1 cellular context compared by ENCODE assay signal in the genomic region with DNA sequence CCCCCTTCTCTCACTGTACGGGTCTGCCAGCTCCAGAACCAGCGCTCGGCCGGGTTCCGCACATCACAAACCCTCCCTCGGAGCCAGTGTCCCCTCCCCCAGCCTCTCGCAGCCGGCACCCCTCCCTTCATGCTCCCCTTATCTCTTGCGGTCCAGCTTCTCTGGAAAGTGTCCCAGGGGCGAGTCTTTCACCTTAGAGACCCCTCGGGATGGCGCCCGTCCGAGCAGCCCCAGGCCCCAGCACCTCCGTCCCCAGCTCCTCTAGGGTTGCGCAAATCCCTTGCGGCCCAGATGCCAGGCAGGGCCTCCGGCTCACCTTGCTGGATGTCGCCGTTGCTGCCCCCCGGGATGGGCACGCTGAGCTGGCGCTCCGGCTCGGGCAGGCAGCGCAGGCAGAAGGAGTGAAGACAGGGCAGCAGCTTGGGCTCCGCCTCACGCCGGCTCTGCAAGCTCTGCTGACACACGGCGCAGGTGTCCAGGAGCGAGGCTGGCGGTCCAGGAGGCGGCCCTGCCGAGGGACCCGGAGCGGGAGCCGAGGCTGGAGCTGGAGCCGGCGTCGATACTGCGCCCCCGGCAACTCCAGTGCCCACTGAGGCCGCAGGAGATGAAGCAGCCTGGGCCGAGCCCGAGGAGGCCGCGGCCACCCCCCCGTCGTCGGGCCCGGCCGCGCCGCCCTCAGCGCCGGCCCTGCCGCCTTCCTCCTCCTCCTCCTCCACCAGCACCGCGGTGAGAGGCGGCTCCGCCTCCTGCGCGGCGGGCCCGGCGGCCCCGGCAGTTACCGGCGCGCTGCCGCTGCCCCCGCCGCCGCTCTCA.
TF ChIP-seq lines count a peak whose summit lies in the region.

No MANE protein-coding gene starts in this region.

TF ChIP-seq in K562, 482 proteins besides CTCF, POLR2A, EP300 and RAD21 (continued from another document and continues in another):
- TF ChIP-seq SPI1 (IDR thresholded peaks at IDR 0.05; ENCODE audit: borderline replicate concordance, low read depth, low read length) (no peak), SREBF1 (IDR thresholded peaks at IDR 0.05; ENCODE audit: borderline replicate concordance, low read depth, low read length) (no peak), POLR2B (IDR thresholded peaks at IDR 0.05; ENCODE audit: low read depth, partially characterized antibody) (no peak), FUS (optimal IDR thresholded peaks at IDR 0.05; ENCODE audit: low read depth, low read length) (no peak), MXI1 (IDR thresholded peaks at IDR 0.05; ENCODE audit: low read depth, low read length) (no peak), ZNF41 (CRISPR knock-in tag; conservative IDR thresholded peaks at IDR 0.05) (no peak), SNRNP70 (optimal IDR thresholded peaks at IDR 0.05; ENCODE audit: low read depth, low read length) (no peak), NFRKB (IDR thresholded peaks at IDR 0.05; ENCODE audit: low read depth) (no peak; the same call in 1 of the 2 replicates), RFX7 (CRISPR knock-in tag; IDR thresholded peaks at IDR 0.05) (no peak), HDAC2 (IDR thresholded peaks at IDR 0.05) (peak; percentile 79; the same call in 1 of the 2 replicates), TEAD4 (IDR thresholded peaks at IDR 0.05; ENCODE audit: low read length) (peak; percentile 39; the same call in 1 of the 2 replicates), TEAD4 (CRISPR knock-in tag; IDR thresholded peaks at IDR 0.05; ENCODE audit: borderline replicate concordance) (peak; percentile 84), HMG20A (CRISPR knock-in tag; conservative IDR thresholded peaks at IDR 0.05) (no peak), NR1H2 (CRISPR knock-in tag; IDR thresholded peaks at IDR 0.05) (no peak), POLR3A (IDR thresholded peaks at IDR 0.05; ENCODE audit: borderline replicate concordance, extremely low read depth, insufficient read depth, insufficient read length) (no peak), ZNF695 (CRISPR knock-in tag; IDR thresholded peaks at IDR 0.05) (no peak), KLF10 (CRISPR knock-in tag; IDR thresholded peaks at IDR 0.05) (no peak), ZNF239 (CRISPR knock-in tag; IDR thresholded peaks at IDR 0.05) (no peak), TAF9B (IDR thresholded peaks at IDR 0.05; ENCODE audit: partially characterized antibody) (no peak), ZNF830 (CRISPR knock-in tag; IDR thresholded peaks at IDR 0.05) (no peak)
- TF ChIP-seq, protein P1, sequence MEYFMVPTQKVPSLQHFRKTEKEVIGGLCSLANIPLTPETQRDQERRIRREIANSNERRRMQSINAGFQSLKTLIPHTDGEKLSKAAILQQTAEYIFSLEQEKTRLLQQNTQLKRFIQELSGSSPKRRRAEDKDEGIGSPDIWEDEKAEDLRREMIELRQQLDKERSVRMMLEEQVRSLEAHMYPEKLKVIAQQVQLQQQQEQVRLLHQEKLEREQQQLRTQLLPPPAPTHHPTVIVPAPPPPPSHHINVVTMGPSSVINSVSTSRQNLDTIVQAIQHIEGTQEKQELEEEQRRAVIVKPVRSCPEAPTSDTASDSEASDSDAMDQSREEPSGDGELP (CRISPR knock-in tag; IDR thresholded peaks at IDR 0.05; ENCODE audit: borderline replicate concordance) = peak; percentile 48; the same call in 1 of the 2 replicates
- TF ChIP-seq, protein P2, sequence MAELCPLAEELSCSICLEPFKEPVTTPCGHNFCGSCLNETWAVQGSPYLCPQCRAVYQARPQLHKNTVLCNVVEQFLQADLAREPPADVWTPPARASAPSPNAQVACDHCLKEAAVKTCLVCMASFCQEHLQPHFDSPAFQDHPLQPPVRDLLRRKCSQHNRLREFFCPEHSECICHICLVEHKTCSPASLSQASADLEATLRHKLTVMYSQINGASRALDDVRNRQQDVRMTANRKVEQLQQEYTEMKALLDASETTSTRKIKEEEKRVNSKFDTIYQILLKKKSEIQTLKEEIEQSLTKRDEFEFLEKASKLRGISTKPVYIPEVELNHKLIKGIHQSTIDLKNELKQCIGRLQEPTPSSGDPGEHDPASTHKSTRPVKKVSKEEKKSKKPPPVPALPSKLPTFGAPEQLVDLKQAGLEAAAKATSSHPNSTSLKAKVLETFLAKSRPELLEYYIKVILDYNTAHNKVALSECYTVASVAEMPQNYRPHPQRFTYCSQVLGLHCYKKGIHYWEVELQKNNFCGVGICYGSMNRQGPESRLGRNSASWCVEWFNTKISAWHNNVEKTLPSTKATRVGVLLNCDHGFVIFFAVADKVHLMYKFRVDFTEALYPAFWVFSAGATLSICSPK (IDR thresholded peaks at IDR 0.05; ENCODE audit: borderline replicate concordance) = no peak
- TF ChIP-seq, protein P3, sequence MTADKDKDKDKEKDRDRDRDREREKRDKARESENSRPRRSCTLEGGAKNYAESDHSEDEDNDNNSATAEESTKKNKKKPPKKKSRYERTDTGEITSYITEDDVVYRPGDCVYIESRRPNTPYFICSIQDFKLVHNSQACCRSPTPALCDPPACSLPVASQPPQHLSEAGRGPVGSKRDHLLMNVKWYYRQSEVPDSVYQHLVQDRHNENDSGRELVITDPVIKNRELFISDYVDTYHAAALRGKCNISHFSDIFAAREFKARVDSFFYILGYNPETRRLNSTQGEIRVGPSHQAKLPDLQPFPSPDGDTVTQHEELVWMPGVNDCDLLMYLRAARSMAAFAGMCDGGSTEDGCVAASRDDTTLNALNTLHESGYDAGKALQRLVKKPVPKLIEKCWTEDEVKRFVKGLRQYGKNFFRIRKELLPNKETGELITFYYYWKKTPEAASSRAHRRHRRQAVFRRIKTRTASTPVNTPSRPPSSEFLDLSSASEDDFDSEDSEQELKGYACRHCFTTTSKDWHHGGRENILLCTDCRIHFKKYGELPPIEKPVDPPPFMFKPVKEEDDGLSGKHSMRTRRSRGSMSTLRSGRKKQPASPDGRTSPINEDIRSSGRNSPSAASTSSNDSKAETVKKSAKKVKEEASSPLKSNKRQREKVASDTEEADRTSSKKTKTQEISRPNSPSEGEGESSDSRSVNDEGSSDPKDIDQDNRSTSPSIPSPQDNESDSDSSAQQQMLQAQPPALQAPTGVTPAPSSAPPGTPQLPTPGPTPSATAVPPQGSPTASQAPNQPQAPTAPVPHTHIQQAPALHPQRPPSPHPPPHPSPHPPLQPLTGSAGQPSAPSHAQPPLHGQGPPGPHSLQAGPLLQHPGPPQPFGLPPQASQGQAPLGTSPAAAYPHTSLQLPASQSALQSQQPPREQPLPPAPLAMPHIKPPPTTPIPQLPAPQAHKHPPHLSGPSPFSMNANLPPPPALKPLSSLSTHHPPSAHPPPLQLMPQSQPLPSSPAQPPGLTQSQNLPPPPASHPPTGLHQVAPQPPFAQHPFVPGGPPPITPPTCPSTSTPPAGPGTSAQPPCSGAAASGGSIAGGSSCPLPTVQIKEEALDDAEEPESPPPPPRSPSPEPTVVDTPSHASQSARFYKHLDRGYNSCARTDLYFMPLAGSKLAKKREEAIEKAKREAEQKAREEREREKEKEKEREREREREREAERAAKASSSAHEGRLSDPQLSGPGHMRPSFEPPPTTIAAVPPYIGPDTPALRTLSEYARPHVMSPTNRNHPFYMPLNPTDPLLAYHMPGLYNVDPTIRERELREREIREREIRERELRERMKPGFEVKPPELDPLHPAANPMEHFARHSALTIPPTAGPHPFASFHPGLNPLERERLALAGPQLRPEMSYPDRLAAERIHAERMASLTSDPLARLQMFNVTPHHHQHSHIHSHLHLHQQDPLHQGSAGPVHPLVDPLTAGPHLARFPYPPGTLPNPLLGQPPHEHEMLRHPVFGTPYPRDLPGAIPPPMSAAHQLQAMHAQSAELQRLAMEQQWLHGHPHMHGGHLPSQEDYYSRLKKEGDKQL (CRISPR knock-in tag; IDR thresholded peaks at IDR 0.05; ENCODE audit: borderline replicate concordance) = no peak
- TF ChIP-seq, protein P4, sequence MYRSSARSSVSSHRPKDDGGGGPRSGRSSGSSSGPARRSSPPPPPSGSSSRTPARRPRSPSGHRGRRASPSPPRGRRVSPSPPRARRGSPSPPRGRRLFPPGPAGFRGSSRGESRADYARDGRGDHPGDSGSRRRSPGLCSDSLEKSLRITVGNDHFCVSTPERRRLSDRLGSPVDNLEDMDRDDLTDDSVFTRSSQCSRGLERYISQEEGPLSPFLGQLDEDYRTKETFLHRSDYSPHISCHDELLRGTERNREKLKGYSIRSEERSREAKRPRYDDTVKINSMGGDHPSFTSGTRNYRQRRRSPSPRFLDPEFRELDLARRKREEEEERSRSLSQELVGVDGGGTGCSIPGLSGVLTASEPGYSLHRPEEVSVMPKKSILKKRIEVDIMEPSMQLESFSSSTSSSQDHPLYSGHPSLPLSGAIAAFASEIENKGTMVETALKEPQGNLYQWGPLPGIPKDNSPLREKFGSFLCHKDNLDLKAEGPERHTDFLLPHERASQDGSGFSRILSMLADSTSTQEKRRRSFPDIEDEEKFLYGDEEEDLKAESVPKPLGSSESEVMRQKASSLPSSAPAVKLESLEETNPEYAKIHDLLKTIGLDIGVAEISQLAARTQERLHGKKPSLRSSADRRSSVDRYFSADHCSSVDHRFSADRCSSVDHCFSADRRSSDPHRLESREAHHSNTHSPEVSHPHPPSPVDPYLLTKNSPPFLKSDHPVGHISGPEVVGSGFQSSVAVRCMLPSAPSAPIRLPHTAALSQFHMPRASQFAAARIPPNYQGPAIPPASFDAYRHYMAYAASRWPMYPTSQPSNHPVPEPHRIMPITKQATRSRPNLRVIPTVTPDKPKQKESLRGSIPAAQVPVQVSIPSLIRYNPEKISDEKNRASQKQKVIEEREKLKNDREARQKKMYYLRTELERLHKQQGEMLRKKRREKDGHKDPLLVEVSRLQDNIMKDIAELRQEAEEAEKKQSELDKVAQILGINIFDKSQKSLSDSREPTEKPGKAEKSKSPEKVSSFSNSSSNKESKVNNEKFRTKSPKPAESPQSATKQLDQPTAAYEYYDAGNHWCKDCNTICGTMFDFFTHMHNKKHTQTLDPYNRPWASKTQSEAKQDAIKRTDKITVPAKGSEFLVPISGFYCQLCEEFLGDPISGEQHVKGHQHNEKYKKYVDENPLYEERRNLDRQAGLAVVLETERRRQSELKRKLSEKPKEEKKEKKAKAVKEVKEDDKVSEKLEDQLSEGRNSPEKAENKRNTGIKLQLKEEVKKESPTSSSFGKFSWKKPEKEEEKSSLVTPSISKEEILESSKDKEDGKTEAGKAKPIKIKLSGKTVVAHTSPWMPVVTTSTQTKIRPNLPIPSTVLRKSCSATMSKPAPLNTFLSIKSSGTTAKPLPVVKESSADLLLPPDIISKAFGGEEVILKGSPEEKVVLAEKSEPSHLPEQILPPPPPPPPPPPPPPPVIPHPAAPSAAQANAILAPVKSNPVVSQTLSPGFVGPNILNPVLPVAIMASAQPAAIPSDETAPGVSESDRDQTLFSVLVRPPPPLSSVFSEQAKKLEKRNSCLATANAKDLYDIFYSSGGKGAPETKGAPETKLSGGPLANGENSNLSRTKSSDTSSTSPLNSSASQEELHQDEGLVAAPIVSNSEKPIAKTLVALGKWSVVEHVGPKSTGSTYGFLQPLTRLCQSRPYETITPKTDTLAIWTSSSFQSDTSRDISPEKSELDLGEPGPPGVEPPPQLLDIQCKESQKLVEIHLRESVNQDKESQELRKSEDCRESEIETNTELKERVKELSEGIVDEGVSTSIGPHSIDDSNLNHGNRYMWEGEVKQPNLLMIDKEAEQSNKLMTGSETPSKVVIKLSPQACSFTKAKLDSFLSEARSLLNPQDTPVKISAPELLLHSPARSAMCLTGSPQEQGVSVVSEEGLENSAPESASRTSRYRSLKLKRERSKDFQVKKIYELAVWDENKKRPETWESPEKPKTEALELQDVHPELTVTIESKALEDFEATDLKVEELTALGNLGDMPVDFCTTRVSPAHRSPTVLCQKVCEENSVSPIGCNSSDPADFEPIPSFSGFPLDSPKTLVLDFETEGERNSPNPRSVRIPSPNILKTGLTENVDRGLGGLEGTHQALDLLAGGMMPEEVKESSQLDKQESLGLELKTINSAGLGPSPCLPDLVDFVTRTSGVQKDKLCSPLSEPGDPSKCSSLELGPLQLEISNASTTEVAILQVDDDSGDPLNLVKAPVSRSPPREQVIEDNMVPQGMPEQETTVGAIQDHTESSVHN (IDR thresholded peaks at IDR 0.05; ENCODE audit: borderline replicate concordance in 1 of 2, low read depth in 1 of 2) = no peak
- TF ChIP-seq, protein P5, sequence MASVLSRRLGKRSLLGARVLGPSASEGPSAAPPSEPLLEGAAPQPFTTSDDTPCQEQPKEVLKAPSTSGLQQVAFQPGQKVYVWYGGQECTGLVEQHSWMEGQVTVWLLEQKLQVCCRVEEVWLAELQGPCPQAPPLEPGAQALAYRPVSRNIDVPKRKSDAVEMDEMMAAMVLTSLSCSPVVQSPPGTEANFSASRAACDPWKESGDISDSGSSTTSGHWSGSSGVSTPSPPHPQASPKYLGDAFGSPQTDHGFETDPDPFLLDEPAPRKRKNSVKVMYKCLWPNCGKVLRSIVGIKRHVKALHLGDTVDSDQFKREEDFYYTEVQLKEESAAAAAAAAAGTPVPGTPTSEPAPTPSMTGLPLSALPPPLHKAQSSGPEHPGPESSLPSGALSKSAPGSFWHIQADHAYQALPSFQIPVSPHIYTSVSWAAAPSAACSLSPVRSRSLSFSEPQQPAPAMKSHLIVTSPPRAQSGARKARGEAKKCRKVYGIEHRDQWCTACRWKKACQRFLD (CRISPR knock-in tag; IDR thresholded peaks at IDR 0.05) = no peak; the same call in 1 of the 2 replicates
- TF ChIP-seq, protein P6, sequence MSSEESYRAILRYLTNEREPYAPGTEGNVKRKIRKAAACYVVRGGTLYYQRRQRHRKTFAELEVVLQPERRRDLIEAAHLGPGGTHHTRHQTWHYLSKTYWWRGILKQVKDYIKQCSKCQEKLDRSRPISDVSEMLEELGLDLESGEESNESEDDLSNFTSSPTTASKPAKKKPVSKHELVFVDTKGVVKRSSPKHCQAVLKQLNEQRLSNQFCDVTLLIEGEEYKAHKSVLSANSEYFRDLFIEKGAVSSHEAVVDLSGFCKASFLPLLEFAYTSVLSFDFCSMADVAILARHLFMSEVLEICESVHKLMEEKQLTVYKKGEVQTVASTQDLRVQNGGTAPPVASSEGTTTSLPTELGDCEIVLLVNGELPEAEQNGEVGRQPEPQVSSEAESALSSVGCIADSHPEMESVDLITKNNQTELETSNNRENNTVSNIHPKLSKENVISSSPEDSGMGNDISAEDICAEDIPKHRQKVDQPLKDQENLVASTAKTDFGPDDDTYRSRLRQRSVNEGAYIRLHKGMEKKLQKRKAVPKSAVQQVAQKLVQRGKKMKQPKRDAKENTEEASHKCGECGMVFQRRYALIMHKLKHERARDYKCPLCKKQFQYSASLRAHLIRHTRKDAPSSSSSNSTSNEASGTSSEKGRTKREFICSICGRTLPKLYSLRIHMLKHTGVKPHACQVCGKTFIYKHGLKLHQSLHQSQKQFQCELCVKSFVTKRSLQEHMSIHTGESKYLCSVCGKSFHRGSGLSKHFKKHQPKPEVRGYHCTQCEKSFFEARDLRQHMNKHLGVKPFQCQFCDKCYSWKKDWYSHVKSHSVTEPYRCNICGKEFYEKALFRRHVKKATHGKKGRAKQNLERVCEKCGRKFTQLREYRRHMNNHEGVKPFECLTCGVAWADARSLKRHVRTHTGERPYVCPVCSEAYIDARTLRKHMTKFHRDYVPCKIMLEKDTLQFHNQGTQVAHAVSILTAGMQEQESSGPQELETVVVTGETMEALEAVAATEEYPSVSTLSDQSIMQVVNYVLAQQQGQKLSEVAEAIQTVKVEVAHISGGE (CRISPR knock-in tag; IDR thresholded peaks at IDR 0.05) = peak in 1 of 3 experiments; percentile 59; a peak in 1 of 6 replicates
- TF ChIP-seq, protein P7, sequence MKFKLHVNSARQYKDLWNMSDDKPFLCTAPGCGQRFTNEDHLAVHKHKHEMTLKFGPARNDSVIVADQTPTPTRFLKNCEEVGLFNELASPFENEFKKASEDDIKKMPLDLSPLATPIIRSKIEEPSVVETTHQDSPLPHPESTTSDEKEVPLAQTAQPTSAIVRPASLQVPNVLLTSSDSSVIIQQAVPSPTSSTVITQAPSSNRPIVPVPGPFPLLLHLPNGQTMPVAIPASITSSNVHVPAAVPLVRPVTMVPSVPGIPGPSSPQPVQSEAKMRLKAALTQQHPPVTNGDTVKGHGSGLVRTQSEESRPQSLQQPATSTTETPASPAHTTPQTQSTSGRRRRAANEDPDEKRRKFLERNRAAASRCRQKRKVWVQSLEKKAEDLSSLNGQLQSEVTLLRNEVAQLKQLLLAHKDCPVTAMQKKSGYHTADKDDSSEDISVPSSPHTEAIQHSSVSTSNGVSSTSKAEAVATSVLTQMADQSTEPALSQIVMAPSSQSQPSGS (CRISPR knock-in tag; IDR thresholded peaks at IDR 0.05) = no peak; the same call in 1 of the 2 replicates
